8 cellular contexts compared by ENCODE assay signal in genomic region chr1:110210604-110211502, GRCh38. TPM values are rescaled to one million over a fixed set of nuclear protein-coding genes. Genes with fewer than 3 reads are reported as not detected.
A peak's percentile ranks its signal among the peaks of the same experiment; 100 is the strongest.
DNase-seq lines count a peak whose midpoint lies in the region; ATAC-seq, FAIRE-seq and TF ChIP-seq lines count a peak whose summit lies in the region.

No MANE protein-coding gene starts in this region.

- peak; percentile 50 for FAIRE-seq in GM12891 (lab: Jason Lieb, UNC)

- TF ChIP-seq POLR2A in GM12891 (IDR thresholded peaks at IDR 0.05; ENCODE audit: low read depth, low read length), result no peak

- no peaks in the 10 kb centered on the region for H3K9me3 Mint-ChIP-seq in activated CD4-positive, alpha-beta memory T cell treated with anti-CD3 and anti-CD28 coated beads, Interleukin-2, amount 10 ng/mL, durations not matched to agents 7 days and 5 days
- no peaks in the 10 kb centered on the region for H3K9me3 Mint-ChIP-seq in effector memory CD8-positive, alpha-beta T cell

- peak overlapping the region; percentile 66 for H3K27ac Mint-ChIP-seq in activated CD4-positive, alpha-beta memory T cell treated with anti-CD3 and anti-CD28 coated beads, Interleukin-2, amount 10 ng/mL, durations not matched to agents 7 days and 5 days
- H3K27ac Mint-ChIP-seq in effector memory CD8-positive, alpha-beta T cell, result peak overlapping the region; percentile 90 to 93

- H3K36me3 Mint-ChIP-seq in activated CD4-positive, alpha-beta memory T cell treated with anti-CD3 and anti-CD28 coated beads, Interleukin-2, amount 10 ng/mL, durations not matched to agents 7 days and 5 days (ENCODE audit: low read depth), result peaks cover 3% of the 10 kb centered on the region
- H3K36me3 Mint-ChIP-seq in effector memory CD8-positive, alpha-beta T cell (ENCODE audit: insufficient read depth), result peaks cover 16% of the 10 kb centered on the region

- CTCF ChIA-PET in activated CD4-positive, alpha-beta memory T cell treated with anti-CD3 and anti-CD28 coated beads, Interleukin-2, amount 10 ng/mL, durations not matched to agents 7 days and 5 days (lab: Charles Lee), result interaction anchor here (1.4 to 7.1 kb wide), 6 partner anchors 8 to 285 kb away, joined by 8 to 234 read pairs (median 61); partner anchors contain the start of gene RBM15

- ATAC-seq in HG02798 (IDR thresholded peaks at IDR 0.05; ENCODE audit: poor library complexity, unreplicated experiment), result peak; percentile 25
- peak; percentile 23 for ATAC-seq in effector memory CD8-positive, alpha-beta T cell (replicated peaks)
- peak; percentile 2 for ATAC-seq in stimulated activated naive CD8-positive, alpha-beta T cell treated with anti-CD3 and anti-CD28 coated beads, Interleukin-15, Interleukin-2, amounts not matched to agents 100 U/mL and 50 U/mL, for 24 hours

- H3K4me1 Mint-ChIP-seq in activated CD4-positive, alpha-beta memory T cell treated with anti-CD3 and anti-CD28 coated beads, Interleukin-2, amount 10 ng/mL, durations not matched to agents 7 days and 5 days, result peaks cover 47% of the 10 kb centered on the region
- H3K4me1 Mint-ChIP-seq in effector memory CD8-positive, alpha-beta T cell (ENCODE audit: low read depth in 2 of 2), result peaks cover 30 to 33% of the 10 kb centered on the region in 2 donors

- DNase-seq in GM12891 (ENCODE audit: insufficient read length, low spot score) (peak; percentile 50), NCI-H510A treated with DMSO at 0.1 percent for 48 hours (lab: John Stamatoyannopoulos, UW) (peak; percentile 25), mucosa of gallbladder (ENCODE audit: low spot score) (peak; percentile 32), epidermal melanocyte (ENCODE audit: insufficient read length, low spot score) (no peak)
- peak; percentile 62 for DNase-seq in activated CD4-positive, alpha-beta memory T cell treated with anti-CD3 and anti-CD28 coated beads, Interleukin-2, amount 10 ng/mL, durations not matched to agents 7 days and 5 days
- peak; percentile 37 to 44 (median 42) for DNase-seq in effector memory CD8-positive, alpha-beta T cell
- DNase-seq in stimulated activated naive CD8-positive, alpha-beta T cell treated with anti-CD3 and anti-CD28 coated beads, Interleukin-15, Interleukin-2, amounts not matched to agents 100 U/mL and 50 U/mL, for 24 hours, result peak; percentile 63

- POLR2A ChIA-PET in activated CD4-positive, alpha-beta memory T cell treated with anti-CD3 and anti-CD28 coated beads, Interleukin-2, amount 10 ng/mL, durations not matched to agents 7 days and 5 days (lab: Charles Lee), result interaction anchor here (0.9 to 8.0 kb wide), 7 partner anchors 8 to 249 kb away, joined by 3 to 142 read pairs (median 5); partner anchors contain the start of gene RBM15

- H3K27me3 Mint-ChIP-seq in activated CD4-positive, alpha-beta memory T cell treated with anti-CD3 and anti-CD28 coated beads, Interleukin-2, amount 10 ng/mL, durations not matched to agents 7 days and 5 days, result peaks cover 9% of the 10 kb centered on the region
- H3K27me3 Mint-ChIP-seq in effector memory CD8-positive, alpha-beta T cell, result no peaks in the 10 kb centered on the region

- peak overlapping the region; percentile 81 for H3K4me3 Mint-ChIP-seq in activated CD4-positive, alpha-beta memory T cell treated with anti-CD3 and anti-CD28 coated beads, Interleukin-2, amount 10 ng/mL, durations not matched to agents 7 days and 5 days
- peak overlapping the region; percentile 92 to 93 for H3K4me3 Mint-ChIP-seq in effector memory CD8-positive, alpha-beta T cell

TF ChIP-seq in GM12891, 5 proteins besides CTCF, POLR2A, EP300 and RAD21:
- no peak for TF ChIP-seq POU2F2 (IDR thresholded peaks at IDR 0.05; ENCODE audit: low read depth, low read length)

RNA-seq across cellular contexts. Expression of gene KCNC4, which starts 0.7 kb away (rescaled TPM):
- 0.18 TPM for polyA plus RNA-seq in GM12891 (2012; ENCODE audit: low read depth, missing spikeins)
- total RNA-seq in activated CD4-positive, alpha-beta memory T cell treated with anti-CD3 and anti-CD28 coated beads, Interleukin-2, amount 10 ng/mL, durations not matched to agents 7 days and 5 days, result 1 to 10 TPM; 6.8 to 8.1 TPM
- total RNA-seq in mucosa of gallbladder, result 25.5 TPM
